In genomic region chr10:13155860-13156259, GRCh38 we compare ENCODE assay signal across 1 cellular context. TPM values are rescaled to one million over a fixed set of nuclear protein-coding genes. Genes with fewer than 3 reads are reported as not detected.
"Had no signal": no experiment of that assay in that cellular context is flagged by ENCODE, and none has a peak within 500 bp of the region (broad histone marks: within the 10 kb centered on the region; RNA-seq: fewer than 3 reads in every experiment).

No MANE protein-coding gene starts in this region.

RNA-seq across cellular contexts. Expression of gene MCM10, which starts 5.5 kb away (rescaled TPM):
- polyA plus RNA-seq: naive thymus-derived CD8-positive, alpha-beta T cell had no signal
